In the genomic region with DNA sequence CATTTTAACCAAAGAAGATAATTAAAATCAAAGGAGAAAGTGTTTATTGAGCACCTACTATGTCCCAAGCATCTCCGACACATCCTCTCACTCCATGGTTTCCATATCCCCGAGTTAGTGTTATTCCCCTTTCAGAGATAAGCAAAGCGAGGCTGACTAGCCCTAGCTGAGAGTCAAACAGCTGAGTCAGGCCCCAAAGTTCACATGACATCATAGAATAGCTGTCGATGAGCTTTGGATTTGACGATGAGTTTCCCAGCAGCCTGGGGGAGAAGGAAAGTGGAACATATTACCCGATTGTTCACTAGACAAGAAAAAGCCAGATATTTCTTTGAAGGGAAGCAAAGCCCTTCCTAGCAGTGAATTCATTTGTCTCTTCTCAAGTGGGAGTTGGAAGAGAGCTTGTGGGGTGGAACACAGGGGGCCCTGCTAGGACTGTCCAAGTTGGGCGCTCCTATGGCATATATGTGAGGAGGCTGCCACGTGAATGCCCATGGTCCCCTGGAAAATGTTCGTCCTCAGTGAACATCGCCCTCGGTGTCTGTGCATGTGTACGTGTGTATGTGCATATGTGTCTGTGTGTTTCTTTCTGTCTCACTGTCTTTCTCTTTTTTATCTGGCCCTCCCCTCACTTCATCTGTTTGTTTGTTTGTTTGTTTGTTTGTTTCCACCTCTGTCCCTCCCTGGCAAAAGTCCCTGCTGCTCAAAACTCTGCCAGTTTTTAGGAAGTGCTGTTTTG, we compare ENCODE assay signal across 1 cellular context.
TF ChIP-seq lines count a peak whose summit lies in the region.

No MANE protein-coding gene starts in this region.

TF ChIP-seq in GM12878, 131 proteins besides CTCF, POLR2A, EP300 and RAD21:
- TF ChIP-seq, protein P1, sequence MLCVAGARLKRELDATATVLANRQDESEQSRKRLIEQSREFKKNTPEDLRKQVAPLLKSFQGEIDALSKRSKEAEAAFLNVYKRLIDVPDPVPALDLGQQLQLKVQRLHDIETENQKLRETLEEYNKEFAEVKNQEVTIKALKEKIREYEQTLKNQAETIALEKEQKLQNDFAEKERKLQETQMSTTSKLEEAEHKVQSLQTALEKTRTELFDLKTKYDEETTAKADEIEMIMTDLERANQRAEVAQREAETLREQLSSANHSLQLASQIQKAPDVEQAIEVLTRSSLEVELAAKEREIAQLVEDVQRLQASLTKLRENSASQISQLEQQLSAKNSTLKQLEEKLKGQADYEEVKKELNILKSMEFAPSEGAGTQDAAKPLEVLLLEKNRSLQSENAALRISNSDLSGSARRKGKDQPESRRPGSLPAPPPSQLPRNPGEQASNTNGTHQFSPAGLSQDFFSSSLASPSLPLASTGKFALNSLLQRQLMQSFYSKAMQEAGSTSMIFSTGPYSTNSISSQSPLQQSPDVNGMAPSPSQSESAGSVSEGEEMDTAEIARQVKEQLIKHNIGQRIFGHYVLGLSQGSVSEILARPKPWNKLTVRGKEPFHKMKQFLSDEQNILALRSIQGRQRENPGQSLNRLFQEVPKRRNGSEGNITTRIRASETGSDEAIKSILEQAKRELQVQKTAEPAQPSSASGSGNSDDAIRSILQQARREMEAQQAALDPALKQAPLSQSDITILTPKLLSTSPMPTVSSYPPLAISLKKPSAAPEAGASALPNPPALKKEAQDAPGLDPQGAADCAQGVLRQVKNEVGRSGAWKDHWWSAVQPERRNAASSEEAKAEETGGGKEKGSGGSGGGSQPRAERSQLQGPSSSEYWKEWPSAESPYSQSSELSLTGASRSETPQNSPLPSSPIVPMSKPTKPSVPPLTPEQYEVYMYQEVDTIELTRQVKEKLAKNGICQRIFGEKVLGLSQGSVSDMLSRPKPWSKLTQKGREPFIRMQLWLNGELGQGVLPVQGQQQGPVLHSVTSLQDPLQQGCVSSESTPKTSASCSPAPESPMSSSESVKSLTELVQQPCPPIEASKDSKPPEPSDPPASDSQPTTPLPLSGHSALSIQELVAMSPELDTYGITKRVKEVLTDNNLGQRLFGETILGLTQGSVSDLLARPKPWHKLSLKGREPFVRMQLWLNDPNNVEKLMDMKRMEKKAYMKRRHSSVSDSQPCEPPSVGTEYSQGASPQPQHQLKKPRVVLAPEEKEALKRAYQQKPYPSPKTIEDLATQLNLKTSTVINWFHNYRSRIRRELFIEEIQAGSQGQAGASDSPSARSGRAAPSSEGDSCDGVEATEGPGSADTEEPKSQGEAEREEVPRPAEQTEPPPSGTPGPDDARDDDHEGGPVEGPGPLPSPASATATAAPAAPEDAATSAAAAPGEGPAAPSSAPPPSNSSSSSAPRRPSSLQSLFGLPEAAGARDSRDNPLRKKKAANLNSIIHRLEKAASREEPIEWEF (IDR thresholded peaks at IDR 0.05; ENCODE audit: insufficient replicate concordance, low read depth, low read length), result no peak
- TF ChIP-seq WRNIP1 (IDR thresholded peaks at IDR 0.05; ENCODE audit: borderline replicate concordance, low read depth, low read length) (no peak), NR2F1 (conservative IDR thresholded peaks at IDR 0.05) (no peak), PML (IDR thresholded peaks at IDR 0.05; ENCODE audit: low read length) (no peak), ATF7 (IDR thresholded peaks at IDR 0.05; ENCODE audit: low read depth) (no peak), SREBF2 (IDR thresholded peaks at IDR 0.05; ENCODE audit: low read length) (no peak), IKZF2 (IDR thresholded peaks at IDR 0.05) (no peak), NBN (IDR thresholded peaks at IDR 0.05) (peak; percentile 58; the same call in 1 of the 2 replicates), GABPA (IDR thresholded peaks at IDR 0.05; ENCODE audit: low read depth) (no peak), MTA2 (IDR thresholded peaks at IDR 0.05; ENCODE audit: low read depth) (no peak), TARDBP (IDR thresholded peaks at IDR 0.05; ENCODE audit: borderline replicate concordance) (no peak), RB1 (IDR thresholded peaks at IDR 0.05; ENCODE audit: borderline replicate concordance) (no peak), SMARCA5 (IDR thresholded peaks at IDR 0.05) (no peak), SMC3 (IDR thresholded peaks at IDR 0.05; ENCODE audit: borderline replicate concordance, low read length) (no peak), SMAD5 (IDR thresholded peaks at IDR 0.05; ENCODE audit: low read depth) (no peak), SREBF1 (IDR thresholded peaks at IDR 0.05; ENCODE audit: low read length) (no peak), YBX1 (IDR thresholded peaks at IDR 0.05) (no peak), HDGF (IDR thresholded peaks at IDR 0.05) (peak; percentile 83), SUZ12 (IDR thresholded peaks at IDR 0.05; ENCODE audit: unreplicated experiment) (no peak), POLR2AphosphoS2 (IDR thresholded peaks at IDR 0.05; ENCODE audit: low read depth, low read length) (no peak), CBFB (IDR thresholded peaks at IDR 0.05; ENCODE audit: low read depth) (0 out of 2 replicates have a peak, but pooled peaks have one; percentile 7), NR2C1 (IDR thresholded peaks at IDR 0.05) (no peak)
- TF ChIP-seq, protein P2, sequence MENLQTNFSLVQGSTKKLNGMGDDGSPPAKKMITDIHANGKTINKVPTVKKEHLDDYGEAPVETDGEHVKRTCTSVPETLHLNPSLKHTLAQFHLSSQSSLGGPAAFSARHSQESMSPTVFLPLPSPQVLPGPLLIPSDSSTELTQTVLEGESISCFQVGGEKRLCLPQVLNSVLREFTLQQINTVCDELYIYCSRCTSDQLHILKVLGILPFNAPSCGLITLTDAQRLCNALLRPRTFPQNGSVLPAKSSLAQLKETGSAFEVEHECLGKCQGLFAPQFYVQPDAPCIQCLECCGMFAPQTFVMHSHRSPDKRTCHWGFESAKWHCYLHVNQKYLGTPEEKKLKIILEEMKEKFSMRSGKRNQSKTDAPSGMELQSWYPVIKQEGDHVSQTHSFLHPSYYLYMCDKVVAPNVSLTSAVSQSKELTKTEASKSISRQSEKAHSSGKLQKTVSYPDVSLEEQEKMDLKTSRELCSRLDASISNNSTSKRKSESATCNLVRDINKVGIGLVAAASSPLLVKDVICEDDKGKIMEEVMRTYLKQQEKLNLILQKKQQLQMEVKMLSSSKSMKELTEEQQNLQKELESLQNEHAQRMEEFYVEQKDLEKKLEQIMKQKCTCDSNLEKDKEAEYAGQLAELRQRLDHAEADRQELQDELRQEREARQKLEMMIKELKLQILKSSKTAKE (IDR thresholded peaks at IDR 0.05; ENCODE audit: low read depth, poor library complexity, severe bottlenecking), result no peak
- TF ChIP-seq, protein P3, sequence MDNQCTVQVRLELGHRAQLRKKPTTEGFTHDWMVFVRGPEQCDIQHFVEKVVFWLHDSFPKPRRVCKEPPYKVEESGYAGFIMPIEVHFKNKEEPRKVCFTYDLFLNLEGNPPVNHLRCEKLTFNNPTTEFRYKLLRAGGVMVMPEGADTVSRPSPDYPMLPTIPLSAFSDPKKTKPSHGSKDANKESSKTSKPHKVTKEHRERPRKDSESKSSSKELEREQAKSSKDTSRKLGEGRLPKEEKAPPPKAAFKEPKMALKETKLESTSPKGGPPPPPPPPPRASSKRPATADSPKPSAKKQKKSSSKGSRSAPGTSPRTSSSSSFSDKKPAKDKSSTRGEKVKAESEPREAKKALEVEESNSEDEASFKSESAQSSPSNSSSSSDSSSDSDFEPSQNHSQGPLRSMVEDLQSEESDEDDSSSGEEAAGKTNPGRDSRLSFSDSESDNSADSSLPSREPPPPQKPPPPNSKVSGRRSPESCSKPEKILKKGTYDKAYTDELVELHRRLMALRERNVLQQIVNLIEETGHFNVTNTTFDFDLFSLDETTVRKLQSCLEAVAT (IDR thresholded peaks at IDR 0.05), result no peak
- TF ChIP-seq, protein P4, sequence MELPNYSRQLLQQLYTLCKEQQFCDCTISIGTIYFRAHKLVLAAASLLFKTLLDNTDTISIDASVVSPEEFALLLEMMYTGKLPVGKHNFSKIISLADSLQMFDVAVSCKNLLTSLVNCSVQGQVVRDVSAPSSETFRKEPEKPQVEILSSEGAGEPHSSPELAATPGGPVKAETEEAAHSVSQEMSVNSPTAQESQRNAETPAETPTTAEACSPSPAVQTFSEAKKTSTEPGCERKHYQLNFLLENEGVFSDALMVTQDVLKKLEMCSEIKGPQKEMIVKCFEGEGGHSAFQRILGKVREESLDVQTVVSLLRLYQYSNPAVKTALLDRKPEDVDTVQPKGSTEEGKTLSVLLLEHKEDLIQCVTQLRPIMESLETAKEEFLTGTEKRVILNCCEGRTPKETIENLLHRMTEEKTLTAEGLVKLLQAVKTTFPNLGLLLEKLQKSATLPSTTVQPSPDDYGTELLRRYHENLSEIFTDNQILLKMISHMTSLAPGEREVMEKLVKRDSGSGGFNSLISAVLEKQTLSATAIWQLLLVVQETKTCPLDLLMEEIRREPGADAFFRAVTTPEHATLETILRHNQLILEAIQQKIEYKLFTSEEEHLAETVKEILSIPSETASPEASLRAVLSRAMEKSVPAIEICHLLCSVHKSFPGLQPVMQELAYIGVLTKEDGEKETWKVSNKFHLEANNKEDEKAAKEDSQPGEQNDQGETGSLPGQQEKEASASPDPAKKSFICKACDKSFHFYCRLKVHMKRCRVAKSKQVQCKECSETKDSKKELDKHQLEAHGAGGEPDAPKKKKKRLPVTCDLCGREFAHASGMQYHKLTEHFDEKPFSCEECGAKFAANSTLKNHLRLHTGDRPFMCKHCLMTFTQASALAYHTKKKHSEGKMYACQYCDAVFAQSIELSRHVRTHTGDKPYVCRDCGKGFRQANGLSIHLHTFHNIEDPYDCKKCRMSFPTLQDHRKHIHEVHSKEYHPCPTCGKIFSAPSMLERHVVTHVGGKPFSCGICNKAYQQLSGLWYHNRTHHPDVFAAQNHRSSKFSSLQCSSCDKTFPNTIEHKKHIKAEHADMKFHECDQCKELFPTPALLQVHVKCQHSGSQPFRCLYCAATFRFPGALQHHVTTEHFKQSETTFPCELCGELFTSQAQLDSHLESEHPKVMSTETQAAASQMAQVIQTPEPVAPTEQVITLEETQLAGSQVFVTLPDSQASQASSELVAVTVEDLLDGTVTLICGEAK (IDR thresholded peaks at IDR 0.05; ENCODE audit: borderline replicate concordance), result no peak
- TF ChIP-seq, protein P5, sequence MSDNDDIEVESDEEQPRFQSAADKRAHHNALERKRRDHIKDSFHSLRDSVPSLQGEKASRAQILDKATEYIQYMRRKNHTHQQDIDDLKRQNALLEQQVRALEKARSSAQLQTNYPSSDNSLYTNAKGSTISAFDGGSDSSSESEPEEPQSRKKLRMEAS (IDR thresholded peaks at IDR 0.05; ENCODE audit: low read depth, low read length), result no peak
